In genomic region chr1:109776911-109777310, GRCh38 we compare ENCODE assay signal across 9 cellular contexts. TPM values are rescaled to one million over a fixed set of nuclear protein-coding genes. Genes with fewer than 3 reads are reported as not detected.
A peak's percentile ranks its signal among the peaks of the same experiment; 100 is the strongest.
DNase-seq lines count a peak whose midpoint lies in the region; ATAC-seq lines count a peak whose summit lies in the region.
"Had no signal": no experiment of that assay in that cellular context is flagged by ENCODE, and none has a peak within 500 bp of the region (broad histone marks: within the 10 kb centered on the region; RNA-seq: fewer than 3 reads in every experiment).

No MANE protein-coding gene starts in this region.

- H3K27me3 Mint-ChIP-seq in central memory CD8-positive, alpha-beta T cell, result peaks cover 10% of the 10 kb centered on the region

- ATAC-seq in HG02884 (IDR thresholded peaks at IDR 0.05; ENCODE audit: unreplicated experiment) (peak; percentile 74), left colon (peak; percentile 72), HG02623 (IDR thresholded peaks at IDR 0.05; ENCODE audit: unreplicated experiment) (no peak)
- peak; percentile 61 for ATAC-seq in central memory CD8-positive, alpha-beta T cell (replicated peaks; ENCODE audit: extremely low read depth, poor library complexity, severe bottlenecking)

- intact Hi-C loops in left colon (cut with DNase I, micrococcal nuclease), result loop anchor here (2.0 to 10.0 kb wide), 3 partner anchors 132 to 206 kb away; partner anchors contain the start of gene AHCYL1 (in 1 of the 2)

- H3K9me3 Mint-ChIP-seq in central memory CD8-positive, alpha-beta T cell, result no peaks in the 10 kb centered on the region

- peak; percentile 89 for DNase-seq in ELF-1 (ENCODE audit: low read depth, low spot score)
- peak; percentile 82 for DNase-seq in NCI-H2227 treated with DMSO at 0.1 percent for 48 hours (lab: John Stamatoyannopoulos, UW)
- DNase-seq in activated CD4-positive, CD25-positive, alpha-beta regulatory T cell treated with anti-CD3 and anti-CD28 coated beads, Interleukin-2, amount 50 U/mL, for 72 hours, result peak; percentile 83
- peak; percentile 62 to 66 for DNase-seq in central memory CD8-positive, alpha-beta T cell (ENCODE audit: low spot score in 2 of 2)
- peak; percentile 69 to 81 for DNase-seq in left colon
- peak; percentile 79 for DNase-seq in stimulated activated CD4-positive, alpha-beta T cell treated with anti-CD3 and anti-CD28 coated beads, Interleukin-4, amount 100 ng/mL, for 24 hours

- no peak overlapping the region for H3K4me3 Mint-ChIP-seq in central memory CD8-positive, alpha-beta T cell

- H3K27ac Mint-ChIP-seq in central memory CD8-positive, alpha-beta T cell (ENCODE audit: low read depth), result peak overlapping the region; percentile 79

- peaks cover 2% of the 10 kb centered on the region for H3K36me3 Mint-ChIP-seq in central memory CD8-positive, alpha-beta T cell (ENCODE audit: insufficient read depth)

- peaks cover 13% of the 10 kb centered on the region for H3K4me1 Mint-ChIP-seq in central memory CD8-positive, alpha-beta T cell

RNA-seq across cellular contexts. Expression of gene EPS8L3, which starts 13.2 kb away (rescaled TPM):
- 100 to 1,000 TPM; 327 to 349 TPM for total RNA-seq in left colon
- total RNA-seq: mononuclear cell had no signal

RNA-seq across cellular contexts. Expression of gene GSTM3, which starts 36.1 kb away (rescaled TPM):
- total RNA-seq in left colon, result 1 to 10 TPM; 4.1 to 8.7 TPM
